In the genomic region with DNA sequence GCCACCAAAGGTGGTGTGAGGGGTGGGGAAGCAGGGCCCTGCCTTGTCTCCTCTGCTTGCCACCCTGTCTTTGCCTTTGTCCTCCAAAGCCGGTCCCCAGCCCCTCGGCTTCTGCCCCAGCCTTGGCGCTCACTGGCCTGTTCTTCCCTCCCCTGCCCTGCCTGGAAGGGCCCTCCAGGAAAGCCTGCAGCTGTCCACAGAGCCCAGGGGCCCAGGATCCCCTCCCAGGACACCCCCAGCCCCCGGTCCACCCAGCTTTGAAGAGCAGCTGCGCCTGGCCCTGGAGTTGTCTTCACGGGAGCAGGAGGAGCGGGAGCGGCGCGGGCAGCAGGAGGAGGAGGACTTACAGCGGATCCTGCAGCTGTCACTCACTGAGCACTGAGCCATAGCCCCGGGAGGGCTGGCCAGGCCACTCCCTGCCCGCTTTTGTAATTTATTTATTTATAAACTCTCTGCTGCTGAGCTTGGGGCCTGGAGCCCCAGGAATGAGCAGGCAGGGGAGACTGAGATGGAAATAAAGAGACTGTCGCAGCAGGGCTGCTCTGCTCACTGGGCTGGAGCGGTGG, we compare ENCODE assay signal across 8 cellular contexts. TPM values are rescaled to one million over a fixed set of nuclear protein-coding genes. Genes with fewer than 3 reads are reported as not detected.
DNase-seq lines count a peak whose midpoint lies in the region; ATAC-seq and TF ChIP-seq lines count a peak whose summit lies in the region.

No MANE protein-coding gene starts in this region.

- TF ChIP-seq POLR2A in suprapubic skin (IDR thresholded peaks at IDR 0.05), result no peak

- H3K36me3 ChIP-seq in suprapubic skin, result peaks cover 34% of the 10 kb centered on the region

- peak overlapping the region; percentile 86 for H3K4me3 ChIP-seq in suprapubic skin

- DNase-seq in DMS79 (lab: John Stamatoyannopoulos, UW) (peak; percentile 32), NCI-H2107 (lab: John Stamatoyannopoulos, UW) (peak; percentile 19), brain pericyte (ENCODE audit: low read depth, low spot score) (peak; percentile 59), islet precursor cell (peak; percentile 79), suprapubic skin (ENCODE audit: low spot score in 2 of 2) (peak; percentile 78 to 84)

- H3K27ac ChIP-seq in suprapubic skin, result peak overlapping the region; percentile 91

- WGBS in suprapubic skin, result 22% methylated on average over 14 of the region's 15 CpGs

- H3K9me3 ChIP-seq in suprapubic skin, result no peaks in the 10 kb centered on the region

- ATAC-seq in GM18517 (IDR thresholded peaks at IDR 0.05; ENCODE audit: unreplicated experiment) (no peak), GM19328 (IDR thresholded peaks at IDR 0.05; ENCODE audit: unreplicated experiment) (no peak), HG02840 (IDR thresholded peaks at IDR 0.05; ENCODE audit: low FRiP score, unreplicated experiment) (no peak)

- no peak for TF ChIP-seq CTCF in suprapubic skin (IDR thresholded peaks at IDR 0.05)

- no peak for TF ChIP-seq EP300 in suprapubic skin (IDR thresholded peaks at IDR 0.05)

- H3K27me3 ChIP-seq in suprapubic skin, result no peaks in the 10 kb centered on the region

- peaks cover 30% of the 10 kb centered on the region for H3K4me1 ChIP-seq in suprapubic skin

RNA-seq across cellular contexts. Expression of gene SSH3, which starts 1.3 kb away (rescaled TPM):
- 100 to 1,000 TPM in 1 of 4 donors, 10 to 100 TPM in 3; 49.4 to 107 (median 63.9) TPM for total RNA-seq in suprapubic skin

RNA-seq across cellular contexts. Expression of gene ANKRD13D, which starts 12.9 kb away (rescaled TPM):
- total RNA-seq in suprapubic skin, result 100 to 1,000 TPM in 1 of 4 donors, 10 to 100 TPM in 3; 55.7 to 154 (median 77.2) TPM

RNA-seq across cellular contexts. Expression of gene GRK2, which starts 35.8 kb away (rescaled TPM):
- total RNA-seq in suprapubic skin, result 100 to 1,000 TPM in 2 of 4 donors, 10 to 100 TPM in 2; 84.3 to 157 (median 105) TPM

RNA-seq across cellular contexts. Expression of gene POLD4, which starts 51.3 kb away (rescaled TPM):
- total RNA-seq in suprapubic skin, result 10 to 100 TPM; 54.5 to 75.7 (median 65.0) TPM

Comparison
In these comparisons a context has a peak if more than half of its experiments do, and no peak if none do; other contexts are left out.
1. DNase-seq: peak in every context shown above with its lines; median percentile 81 in suprapubic skin; 79 in islet precursor cell; 59 in brain pericyte; 32 in DMS79; 19 in NCI-H2107.